In genomic region chr14:95041477-95042020, GRCh38 we compare ENCODE assay signal across 14 cellular contexts.
"Had no signal": no experiment of that assay in that cellular context is flagged by ENCODE, and none has a peak within 500 bp of the region (broad histone marks: within the 10 kb centered on the region; RNA-seq: fewer than 3 reads in every experiment).

No MANE protein-coding gene starts in this region.

- H3K36me3 ChIP-seq: ascending aorta, breast epithelium, left ventricle myocardium inferior, neutrophil had no signal

- H3K4me3 ChIP-seq: ascending aorta, breast epithelium, dorsolateral prefrontal cortex, hepatocyte, left ventricle myocardium inferior had no signal

- H3K27ac ChIP-seq: dorsolateral prefrontal cortex, hepatocyte, left ventricle myocardium inferior, neutrophil had no signal

- H3K79me2 ChIP-seq: hepatocyte had no signal

- H3K4me1 ChIP-seq: breast epithelium, left ventricle myocardium inferior had no signal

- H3K4me2 ChIP-seq: hepatocyte had no signal

- H3K9me3 ChIP-seq: ascending aorta, breast epithelium, left ventricle myocardium inferior, neutrophil had no signal

- ATAC-seq: natural killer cell; right cardiac atrium; stimulated activated naive CD8-positive, alpha-beta T cell treated with anti-CD3 and anti-CD28 coated beads, Interleukin-15, Interleukin-2, amounts not matched to agents 100 U/mL and 50 U/mL, for 24 hours had no signal

- H2AFZ ChIP-seq: hepatocyte had no signal

- H3K27me3 ChIP-seq: ascending aorta, hepatocyte had no signal

- DNase-seq: activated B cell treated with CpG ODN at 0.5 μM for 24 hours; activated CD4-positive, alpha-beta T cell treated with anti-CD3 and anti-CD28 coated beads for 48 hours; activated naive CD4-positive, alpha-beta T cell treated with anti-CD3 and anti-CD28 coated beads, Interleukin-2, amount 10 ng/mL, durations not matched to agents 7 days and 5 days; activated T-cell treated with anti-CD3 and anti-CD28 coated beads for 4 hours; left ventricle myocardium inferior; natural killer cell; right cardiac atrium; small intestine; stimulated activated naive CD8-positive, alpha-beta T cell treated with anti-CD3 and anti-CD28 coated beads, Interleukin-15, Interleukin-2, amounts not matched to agents 100 U/mL and 50 U/mL, for 24 hours had no signal
